ENCODE assay signal across 1 cellular context in genomic region chr6:167839343-167839742, GRCh38.
TF ChIP-seq lines count a peak whose summit lies in the region.

No MANE protein-coding gene starts in this region.

TF ChIP-seq in GM12878, 131 proteins besides CTCF, POLR2A, EP300 and RAD21:
- TF ChIP-seq FOXM1 (IDR thresholded peaks at IDR 0.05; ENCODE audit: low read depth, low read length), result no peak
- TF ChIP-seq NKRF (conservative IDR thresholded peaks at IDR 0.05), result no peak
- TF ChIP-seq STAT1 (conservative IDR thresholded peaks at IDR 0.05), result no peak
- no peak for TF ChIP-seq JUND (IDR thresholded peaks at IDR 0.05; ENCODE audit: low read depth, low read length)
- TF ChIP-seq ZNF274 (IDR thresholded peaks at IDR 0.05; ENCODE audit: insufficient read depth, insufficient read length), result no peak
- no peak for TF ChIP-seq DPF2 (IDR thresholded peaks at IDR 0.05)
- no peak for TF ChIP-seq ELK1 (IDR thresholded peaks at IDR 0.05; ENCODE audit: low read depth, low read length)
- TF ChIP-seq E2F4 (IDR thresholded peaks at IDR 0.05; ENCODE audit: low read depth, low read length), result no peak
- TF ChIP-seq SRF (IDR thresholded peaks at IDR 0.05; ENCODE audit: low read depth in 2 of 2, low read length in 2 of 2), result no peak
- TF ChIP-seq HDAC6 (IDR thresholded peaks at IDR 0.05; ENCODE audit: unreplicated experiment), result no peak
- TF ChIP-seq PKNOX1 (IDR thresholded peaks at IDR 0.05), result no peak
- no peak for TF ChIP-seq ATF3 (IDR thresholded peaks at IDR 0.05; ENCODE audit: borderline replicate concordance, extremely low read depth, low read depth, low read length)
- TF ChIP-seq WRNIP1 (IDR thresholded peaks at IDR 0.05; ENCODE audit: borderline replicate concordance, low read depth, low read length), result no peak
- no peak for TF ChIP-seq ZBTB40 (IDR thresholded peaks at IDR 0.05; ENCODE audit: borderline replicate concordance)
- no peak for TF ChIP-seq MYC (IDR thresholded peaks at IDR 0.05; ENCODE audit: insufficient read depth, insufficient read length, insufficient replicate concordance, low read length, severe bottlenecking)
- TF ChIP-seq RUNX3 (IDR thresholded peaks at IDR 0.05; ENCODE audit: low read length), result no peak
- TF ChIP-seq STAT3 (IDR thresholded peaks at IDR 0.05; ENCODE audit: low read depth, low read length), result no peak
TF ChIP-seq in GM12878: peak in this region for 0.
